ENCODE assay signal across 17 cellular contexts in genomic region chr10:103600956-103601569, GRCh38.
"Had no signal": no experiment of that assay in that cellular context is flagged by ENCODE, and none has a peak within 500 bp of the region (broad histone marks: within the 10 kb centered on the region; RNA-seq: fewer than 3 reads in every experiment).

No MANE protein-coding gene starts in this region.

- H3K4me3 ChIP-seq: ascending aorta, gastrocnemius medialis, heart right ventricle, lower lobe of right lung, skin epidermis, suprapubic skin had no signal

- H3K4me1 ChIP-seq: lower lobe of right lung had no signal

- DNase-seq: activated CD4-positive, alpha-beta T cell treated with anti-CD3 and anti-CD28 coated beads for 4 hours; activated CD8-positive, alpha-beta memory T cell treated with anti-CD3 and anti-CD28 coated beads, Interleukin-2, amount 50 U/mL, for 48 hours; activated CD8-positive, alpha-beta T cell treated with anti-CD3 and anti-CD28 coated beads, Interleukin-2, amount 10 ng/mL, durations not matched to agents 7 days and 5 days; activated naive CD4-positive, alpha-beta T cell treated with Interleukin-2 at 50 U/mL for 16 hours; dermis blood vessel endothelial cell; gastrocnemius medialis; heart right ventricle; left colon; lower lobe of right lung; stimulated activated CD4-positive, alpha-beta T cell treated with anti-CD3 and anti-CD28 coated beads, Interleukin-15, amount 100 ng/mL, for 24 hours; stimulated activated CD4-positive, alpha-beta T cell treated with anti-CD3 and anti-CD28 coated beads, Interleukin-4, amount 100 ng/mL, for 1 hour; stimulated activated naive CD4-positive, alpha-beta T cell; T-helper 2 cell had no signal

- H3K36me3 ChIP-seq: neutrophil had no signal

- H3K4me3 Mint-ChIP-seq: activated CD8-positive, alpha-beta T cell treated with anti-CD3 and anti-CD28 coated beads, Interleukin-2, amount 10 ng/mL, durations not matched to agents 7 days and 5 days had no signal

- H3K27ac ChIP-seq: gastrocnemius medialis, heart right ventricle, lower lobe of right lung, neutrophil, suprapubic skin had no signal

- H3K27me3 ChIP-seq: ascending aorta, gastrocnemius medialis, heart right ventricle, neutrophil, suprapubic skin had no signal

- H3K27ac Mint-ChIP-seq: activated CD8-positive, alpha-beta T cell treated with anti-CD3 and anti-CD28 coated beads, Interleukin-2, amount 10 ng/mL, durations not matched to agents 7 days and 5 days had no signal

- H3K9me3 ChIP-seq: ascending aorta, gastrocnemius medialis, heart right ventricle, lower lobe of right lung, neutrophil, suprapubic skin had no signal

- ATAC-seq: activated CD8-positive, alpha-beta T cell treated with anti-CD3 and anti-CD28 coated beads, Interleukin-2, amount 10 ng/mL, durations not matched to agents 7 days and 5 days; gastrocnemius medialis; heart right ventricle; left colon; lower lobe of right lung had no signal
